19 cellular contexts compared by ENCODE assay signal in the genomic region with DNA sequence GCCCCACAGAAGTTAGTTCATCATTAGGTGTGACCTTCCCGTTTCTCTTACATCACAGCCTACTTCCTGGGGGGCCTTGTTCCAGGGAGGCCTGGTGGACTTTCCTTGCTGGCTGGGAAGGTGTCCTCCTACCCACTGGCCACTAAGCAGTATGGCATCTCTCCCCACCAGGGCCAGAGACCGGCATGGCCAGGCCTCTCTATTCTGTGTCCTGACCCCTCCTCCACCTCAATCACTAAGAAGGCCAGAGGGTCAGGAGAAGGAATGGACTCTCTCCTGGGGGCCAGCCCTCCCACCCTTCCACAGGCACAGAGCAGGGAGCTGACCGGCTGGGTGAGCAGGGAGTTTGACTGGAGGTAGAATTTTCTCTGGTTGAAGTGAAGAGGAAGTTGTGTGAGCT.
"Had no signal": no experiment of that assay in that cellular context is flagged by ENCODE, and none has a peak within 500 bp of the region (broad histone marks: within the 10 kb centered on the region; RNA-seq: fewer than 3 reads in every experiment).

No MANE protein-coding gene starts in this region.

- H3K36me3 ChIP-seq: prostate gland, upper lobe of right lung had no signal

- H3K4me1 ChIP-seq: body of pancreas, prostate gland, upper lobe of right lung had no signal

- H3K27ac ChIP-seq: body of pancreas, dorsolateral prefrontal cortex, prostate gland, upper lobe of right lung had no signal

- H3K27me3 ChIP-seq: body of pancreas, upper lobe of right lung had no signal

- H3K4me3 ChIP-seq: body of pancreas, dorsolateral prefrontal cortex, prostate gland, upper lobe of right lung had no signal

- ATAC-seq: activated CD4-positive, CD25-positive, alpha-beta regulatory T cell treated with anti-CD3 and anti-CD28 coated beads, Interleukin-2, amount 50 U/mL, for 24 hours; activated naive CD8-positive, alpha-beta T cell treated with anti-CD3 and anti-CD28 coated beads, Interleukin-2, amount 50 U/mL, for 24 hours; body of pancreas; effector memory CD8-positive, alpha-beta T cell; esophagus mucosa; left ventricle myocardium superior; stimulated activated naive CD8-positive, alpha-beta T cell treated with anti-CD3 and anti-CD28 coated beads, Interleukin-15, Interleukin-2, amounts not matched to agents 100 U/mL and 50 U/mL, for 24 hours; T-cell; upper lobe of right lung had no signal

- DNase-seq: activated CD4-positive, alpha-beta memory T cell treated with anti-CD3 and anti-CD28 coated beads, Interleukin-2, amount 10 ng/mL, durations not matched to agents 7 days and 5 days; activated CD4-positive, alpha-beta T cell treated with anti-CD3 and anti-CD28 coated beads, Interleukin-2, amount 10 ng/mL, durations not matched to agents 24 days and 14 days; activated effector memory CD4-positive, alpha-beta T cell treated with anti-CD3 and anti-CD28 coated beads, Interleukin-2, amount 50 U/mL, for 16 hours; activated naive CD4-positive, alpha-beta T cell treated with anti-CD3 and anti-CD28 coated beads, Interleukin-2, amount 50 U/mL, for 16 hours; activated naive CD8-positive, alpha-beta T cell treated with anti-CD3 and anti-CD28 coated beads, Interleukin-2, amount 50 U/mL, for 24 hours; body of pancreas; central memory CD4-positive, alpha-beta T cell; effector memory CD8-positive, alpha-beta T cell; left ventricle myocardium superior; mammary epithelial cell; stimulated activated CD4-positive, alpha-beta T cell treated with anti-CD3 and anti-CD28 coated beads, Interleukin-12 subunit alpha, Interleukin-12 subunit beta, amount 100 ng/mL, for 4 hours; stimulated activated CD4-positive, alpha-beta T cell treated with anti-CD3 and anti-CD28 coated beads, Interleukin-4, amount 100 ng/mL, for 4 hours; stimulated activated naive CD8-positive, alpha-beta T cell treated with anti-CD3 and anti-CD28 coated beads, Interleukin-15, Interleukin-2, amounts not matched to agents 100 U/mL and 50 U/mL, for 24 hours; T-cell; upper lobe of right lung had no signal

- H3K9me3 ChIP-seq: body of pancreas, prostate gland, upper lobe of right lung had no signal
